ENCODE assay signal across 1 cellular context in genomic region chr15:52208306-52208946, GRCh38.
A peak's percentile ranks its signal among the peaks of the same experiment; 100 is the strongest.
TF ChIP-seq lines count a peak whose summit lies in the region.

No MANE protein-coding gene starts in this region.

TF ChIP-seq in K562, 482 proteins besides CTCF, POLR2A, EP300 and RAD21 (continued from another document):
- TF ChIP-seq CTCFL (IDR thresholded peaks at IDR 0.05; ENCODE audit: borderline replicate concordance, insufficient read depth, low read depth, low read length, poor library complexity, severe bottlenecking) (peak; percentile 56), KLF16 (IDR thresholded peaks at IDR 0.05) (no peak), BCL6 (CRISPR knock-in tag; IDR thresholded peaks at IDR 0.05) (no peak), FOXK2 (conservative IDR thresholded peaks at IDR 0.05 in 1 of 2, IDR thresholded peaks at IDR 0.05 in 1 of 2; ENCODE audit: low read depth in 2 of 2) (0 out of 4 replicates have a peak, but pooled peaks of 1 of the 2 experiments have one; percentile 32), SPI1 (IDR thresholded peaks at IDR 0.05; ENCODE audit: borderline replicate concordance, low read depth, low read length) (no peak), DEAF1 (CRISPR knock-in tag; IDR thresholded peaks at IDR 0.05) (peak; percentile 42; the same call in 1 of the 2 replicates), CREB3L1 (IDR thresholded peaks at IDR 0.05; ENCODE audit: borderline replicate concordance, low read depth) (no peak), XRCC5 (IDR thresholded peaks at IDR 0.05; ENCODE audit: low read depth, low read length) (0 out of 2 replicates have a peak, but pooled peaks have one; percentile 39), MEIS2 (IDR thresholded peaks at IDR 0.05; ENCODE audit: partially characterized antibody) (peak; percentile 37), PKNOX1 (IDR thresholded peaks at IDR 0.05) (peak; percentile 68), ZNF280B (CRISPR knock-in tag; IDR thresholded peaks at IDR 0.05) (no peak), MAZ (CRISPR knock-in tag; conservative IDR thresholded peaks at IDR 0.05 in 1 of 2, IDR thresholded peaks at IDR 0.05 in 1 of 2) (0 out of 4 replicates have a peak, but pooled peaks of 1 of the 2 experiments have one; percentile 18), ZFP36 (IDR thresholded peaks at IDR 0.05; ENCODE audit: low read depth, low read length, partially characterized antibody) (peak; percentile 22)
